ENCODE assay signal across 16 cellular contexts in genomic region chr2:110838657-110839357, GRCh38.
"Had no signal": no experiment of that assay in that cellular context is flagged by ENCODE, and none has a peak within 500 bp of the region (broad histone marks: within the 10 kb centered on the region; RNA-seq: fewer than 3 reads in every experiment).

No MANE protein-coding gene starts in this region.

- H3K9me3 Mint-ChIP-seq: activated CD4-positive, alpha-beta memory T cell treated with anti-CD3 and anti-CD28 coated beads, Interleukin-2, amount 10 ng/mL, durations not matched to agents 7 days and 5 days; activated T-cell treated with anti-CD3 and anti-CD28 coated beads, Interleukin-2, amount 50 U/mL, for 4 hours; effector memory CD8-positive, alpha-beta T cell; natural killer cell treated with Interleukin-12 subunit alpha and Interleukin-12 subunit beta and Interleukin-15 and Interleukin-18, amount 100 ng/mL, for 72 hours had no signal

- H3K4me3 Mint-ChIP-seq: activated CD4-positive, alpha-beta memory T cell treated with anti-CD3 and anti-CD28 coated beads, Interleukin-2, amount 10 ng/mL, durations not matched to agents 7 days and 5 days; activated T-cell treated with anti-CD3 and anti-CD28 coated beads, Interleukin-2, amount 50 U/mL, for 4 hours; effector memory CD8-positive, alpha-beta T cell; natural killer cell treated with Interleukin-12 subunit alpha and Interleukin-12 subunit beta and Interleukin-15 and Interleukin-18, amount 100 ng/mL, for 72 hours had no signal

- H3K36me3 ChIP-seq: ovary, thoracic aorta had no signal

- ATAC-seq: activated T-cell treated with anti-CD3 and anti-CD28 coated beads, Interleukin-2, amount 50 U/mL, for 4 hours; effector memory CD8-positive, alpha-beta T cell; foreskin keratinocyte; left ventricle myocardium superior; natural killer cell treated with Interleukin-12 subunit alpha and Interleukin-12 subunit beta and Interleukin-15 and Interleukin-18, amount 100 ng/mL, for 72 hours; sciatic nerve had no signal

- H3K36me3 Mint-ChIP-seq: natural killer cell treated with Interleukin-12 subunit alpha and Interleukin-12 subunit beta and Interleukin-15 and Interleukin-18, amount 100 ng/mL, for 72 hours had no signal

- H3K27me3 Mint-ChIP-seq: effector memory CD8-positive, alpha-beta T cell; natural killer cell treated with Interleukin-12 subunit alpha and Interleukin-12 subunit beta and Interleukin-15 and Interleukin-18, amount 100 ng/mL, for 72 hours had no signal

- H3K4me1 ChIP-seq: foreskin keratinocyte had no signal

- H3K27ac ChIP-seq: foreskin keratinocyte, ovary, thoracic aorta had no signal

- H3K4me3 ChIP-seq: ovary, thoracic aorta had no signal

- DNase-seq: activated CD4-positive, alpha-beta memory T cell treated with anti-CD3 and anti-CD28 coated beads, Interleukin-2, amount 10 ng/mL, durations not matched to agents 7 days and 5 days; activated CD4-positive, alpha-beta T cell treated with anti-CD3 and anti-CD28 coated beads for 4 hours; activated effector memory CD4-positive, alpha-beta T cell treated with Interleukin-2 at 50 U/mL for 16 hours; activated naive CD4-positive, alpha-beta T cell treated with anti-CD3 and anti-CD28 coated beads, Interleukin-2, amount 50 U/mL, for 16 hours; activated T-cell treated with anti-CD3 and anti-CD28 coated beads, Interleukin-2, amount 50 U/mL, for 4 hours; dermis blood vessel endothelial cell; effector memory CD8-positive, alpha-beta T cell; foreskin keratinocyte; left ventricle myocardium superior; mesenchymal stem cell; ovary; stimulated activated CD4-positive, alpha-beta T cell treated with anti-CD3 and anti-CD28 coated beads, Interleukin-1b, Interleukin-23, amount 100 ng/mL, for 48 hours; T1000 had no signal

- H3K27ac Mint-ChIP-seq: activated CD4-positive, alpha-beta memory T cell treated with anti-CD3 and anti-CD28 coated beads, Interleukin-2, amount 10 ng/mL, durations not matched to agents 7 days and 5 days; effector memory CD8-positive, alpha-beta T cell had no signal

- H3K27me3 ChIP-seq: ovary had no signal

- H3K9me3 ChIP-seq: ovary, thoracic aorta had no signal
